Comparison of ENCODE assay signal across 11 cellular contexts in the genomic region with DNA sequence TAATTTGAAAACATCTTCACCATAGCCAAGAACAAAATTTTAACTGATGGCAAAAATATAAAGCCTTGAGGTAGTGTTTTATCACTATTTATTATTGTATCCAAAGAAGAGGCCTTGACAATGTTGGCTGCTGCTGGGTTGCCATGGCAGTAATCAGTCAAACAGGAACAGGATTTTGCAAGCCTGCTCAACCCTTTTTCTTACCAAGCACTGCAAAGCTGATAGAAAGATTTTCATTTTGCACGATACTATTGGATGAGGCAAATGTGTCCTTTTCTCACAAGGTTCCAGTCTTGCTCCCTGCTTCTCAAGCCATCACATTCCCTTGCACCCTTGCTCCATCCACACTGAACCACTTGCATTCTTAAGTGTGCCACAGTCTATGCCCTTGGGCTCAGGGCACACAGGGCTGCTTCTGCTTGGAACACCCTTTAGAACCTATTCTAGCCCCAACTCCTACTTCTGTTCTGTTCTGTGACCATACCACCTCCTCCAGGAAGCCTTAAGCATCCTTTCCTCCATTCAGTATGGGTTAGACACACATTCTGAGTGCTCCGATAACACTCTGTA.
DNase-seq lines count a peak whose midpoint lies in the region; ATAC-seq, FAIRE-seq and TF ChIP-seq lines count a peak whose summit lies in the region.
"Had no signal": no experiment of that assay in that cellular context is flagged by ENCODE, and none has a peak within 500 bp of the region (broad histone marks: within the 10 kb centered on the region; RNA-seq: fewer than 3 reads in every experiment).

No MANE protein-coding gene starts in this region.

- TF ChIP-seq CTCF in bronchial epithelial cell (IDR thresholded peaks at IDR 0.05; ENCODE audit: insufficient read depth, low read length, severe bottlenecking) (no peak), D721Med (IDR thresholded peaks at IDR 0.05; ENCODE audit: insufficient read depth, missing control alignments) (no peak)

- no peak overlapping the region for H3K9ac ChIP-seq in Karpas-422 (ENCODE audit: low read length)

- H2AFZ ChIP-seq in Karpas-422 (ENCODE audit: low read length): no peak overlapping the region

- peak; percentile 19 to 56 for DNase-seq in AML-193 (lab: John Stamatoyannopoulos, UW)
- DNase-seq in Karpas-422: peak; percentile 45
- DNase-seq in bronchial epithelial cell (ENCODE audit: low read depth): peak; percentile 10
- DNase-seq in left lobe of liver (ENCODE audit: low spot score): no peak
- no peak for DNase-seq in D721Med (ENCODE audit: insufficient read length, low spot score)
- DNase-seq: dermis blood vessel endothelial cell; NCI-H2171; stimulated activated CD4-positive, alpha-beta T cell treated with anti-CD3 and anti-CD28 coated beads, Interleukin-2, amount 100 ng/mL, for 24 hours had no signal

- H4K20me1 ChIP-seq in Karpas-422 (ENCODE audit: insufficient read depth, low read depth, low read length): no peaks in the 10 kb centered on the region

- FAIRE-seq in bronchial epithelial cell (lab: Jason Lieb, UNC): no peak
- no peak for FAIRE-seq in D721Med (lab: Jason Lieb, UNC)

- H3K4me1 ChIP-seq in Karpas-422 (ENCODE audit: low read length): no peaks in the 10 kb centered on the region

- no peaks in the 10 kb centered on the region for H3K36me3 ChIP-seq in Karpas-422 (ENCODE audit: insufficient read depth, low read length)
- H3K36me3 ChIP-seq in bronchial epithelial cell (ENCODE audit: control insufficient read depth, insufficient read depth, low read length): no peaks in the 10 kb centered on the region

- no peaks in the 10 kb centered on the region for H3K9me2 ChIP-seq in Karpas-422 (replicated peaks; ENCODE audit: insufficient read depth, low read length)

- no peak overlapping the region for H3K4me2 ChIP-seq in Karpas-422 (ENCODE audit: low read depth, low read length, poor library complexity, severe bottlenecking)

- no peaks in the 10 kb centered on the region for H3K9me3 ChIP-seq in Karpas-422 (ENCODE audit: low read length)

- ATAC-seq in left lobe of liver: peak; percentile 54
- no peak for ATAC-seq in HG03460 (IDR thresholded peaks at IDR 0.05; ENCODE audit: unreplicated experiment)
- ATAC-seq in GM21723 (IDR thresholded peaks at IDR 0.05; ENCODE audit: unreplicated experiment): no peak
- no peak for ATAC-seq in HG02623 (IDR thresholded peaks at IDR 0.05; ENCODE audit: unreplicated experiment)

- H3K4me3 ChIP-seq in Karpas-422 (ENCODE audit: low read length): no peak overlapping the region
- H3K4me3 ChIP-seq in bronchial epithelial cell (ENCODE audit: low read depth, low read length): no peak overlapping the region

- H3K27me3 ChIP-seq in Karpas-422 (ENCODE audit: low read length) (no peaks in the 10 kb centered on the region), bronchial epithelial cell (ENCODE audit: control insufficient read depth, insufficient read depth, low read length) (no peaks in the 10 kb centered on the region)

- no peaks in the 10 kb centered on the region for H3K79me2 ChIP-seq in Karpas-422 (ENCODE audit: low read length)

- no peak overlapping the region for H3K27ac ChIP-seq in Karpas-422 (ENCODE audit: low read length)

Comparison
In these comparisons a context has a peak if more than half of its experiments do, and no peak if none do; other contexts are left out.
1. DNase-seq: peak in AML-193 (2 of 2), Karpas-422 (single experiment) and bronchial epithelial cell (single experiment); none in left lobe of liver (single experiment) and D721Med (single experiment).